Comparison of ENCODE assay signal across 1 cellular context in genomic region chr12:97716356-97716755, GRCh38.
TF ChIP-seq lines count a peak whose summit lies in the region.

No MANE protein-coding gene starts in this region.

TF ChIP-seq in SK-N-SH treated with all-trans-retinoic acid at 6 μM for 48 hours, 23 proteins besides CTCF, POLR2A, EP300 and RAD21 (continued from another document):
- TF ChIP-seq BACH2 (CRISPR knock-in tag; IDR thresholded peaks at IDR 0.05; ENCODE audit: borderline replicate concordance): no peak
- no peak for TF ChIP-seq ZNF70 (CRISPR knock-in tag; IDR thresholded peaks at IDR 0.05)
- no peak for TF ChIP-seq CSDC2 (CRISPR knock-in tag; IDR thresholded peaks at IDR 0.05)
- TF ChIP-seq SNAI2 (CRISPR knock-in tag; IDR thresholded peaks at IDR 0.05): no peak
- no peak for TF ChIP-seq ISL1 (CRISPR knock-in tag; IDR thresholded peaks at IDR 0.05)
TF ChIP-seq in SK-N-SH treated with all-trans-retinoic acid at 6 μM for 48 hours: peak in this region for 0.
